ENCODE assay signal across 11 cellular contexts in genomic region chr10:8404721-8405120, GRCh38.
DNase-seq lines count a peak whose midpoint lies in the region; ATAC-seq and TF ChIP-seq lines count a peak whose summit lies in the region.
"Had no signal": no experiment of that assay in that cellular context is flagged by ENCODE, and none has a peak within 500 bp of the region (broad histone marks: within the 10 kb centered on the region; RNA-seq: fewer than 3 reads in every experiment).

No MANE protein-coding gene starts in this region.

- no peak overlapping the region for H3K4me3 ChIP-seq in esophagus muscularis mucosa

- TF ChIP-seq CTCF in type B pancreatic cell (conservative IDR thresholded peaks at IDR 0.05): no peak
- TF ChIP-seq CTCF in esophagus muscularis mucosa (IDR thresholded peaks at IDR 0.05): no peak

- H3K27me3 Mint-ChIP-seq in activated CD4-positive, alpha-beta memory T cell treated with anti-CD3 and anti-CD28 coated beads for 36 hours: no peaks in the 10 kb centered on the region
- H3K27me3 Mint-ChIP-seq in type B pancreatic cell: peaks cover 6% of the 10 kb centered on the region
- H3K27me3 Mint-ChIP-seq: dendritic cell treated with granulocyte-macrophage colony-stimulating factor and Interleukin-4, amounts not matched to agents 40 ng/mL and 50 ng/mL, for 4 days had no signal

- H3K27ac Mint-ChIP-seq in activated CD4-positive, alpha-beta memory T cell treated with anti-CD3 and anti-CD28 coated beads for 36 hours: peak overlapping the region; percentile 64
- peak overlapping the region; percentile 77 for H3K27ac Mint-ChIP-seq in type B pancreatic cell
- H3K27ac Mint-ChIP-seq: dendritic cell treated with granulocyte-macrophage colony-stimulating factor and Interleukin-4, amounts not matched to agents 40 ng/mL and 50 ng/mL, for 4 days had no signal

- WGBS in esophagus muscularis mucosa: 45% methylated on average over 1 of the region's 1 CpG

- peaks cover 0 to 7% (median 0%) of the 10 kb centered on the region in 4 donors for H3K27me3 ChIP-seq in esophagus muscularis mucosa

- peak; percentile 22 for DNase-seq in stimulated activated CD4-positive, alpha-beta T cell treated with anti-CD3 and anti-CD28 coated beads, Interleukin-15, amount 100 ng/mL, for 24 hours
- no peak for DNase-seq in stimulated activated CD4-positive, alpha-beta T cell treated with anti-CD3 and anti-CD28 coated beads, Interleukin-12 subunit alpha, Interleukin-12 subunit beta, amount 100 ng/mL, for 4 hours
- DNase-seq in activated CD4-positive, alpha-beta memory T cell treated with anti-CD3 and anti-CD28 coated beads for 36 hours: peak; percentile 51
- DNase-seq in type B pancreatic cell (ENCODE audit: extremely low spot score, unreplicated experiment) (no peak), esophagus muscularis mucosa (ENCODE audit: extremely low spot score) (no peak), nucleus accumbens (lab: John Stamatoyannopoulos, UW) (no peak), NCI-H1417 treated with DMSO at 0.1 percent for 48 hours (lab: John Stamatoyannopoulos, UW) (no peak)

- H3K4me1 Mint-ChIP-seq in activated CD4-positive, alpha-beta memory T cell treated with anti-CD3 and anti-CD28 coated beads for 36 hours (ENCODE audit: low read depth): peaks cover 79% of the 10 kb centered on the region
- H3K4me1 Mint-ChIP-seq in type B pancreatic cell (ENCODE audit: unreplicated experiment): peaks cover 17% of the 10 kb centered on the region
- H3K4me1 Mint-ChIP-seq: neural crest cell had no signal

- ATAC-seq in HG03108 (IDR thresholded peaks at IDR 0.05; ENCODE audit: unreplicated experiment): peak; percentile 62

- no peak for TF ChIP-seq POLR2A in esophagus muscularis mucosa (IDR thresholded peaks at IDR 0.05; ENCODE audit: low read depth)

- CTCF ChIA-PET in activated CD4-positive, alpha-beta memory T cell treated with anti-CD3 and anti-CD28 coated beads for 36 hours (lab: Charles Lee): no interaction called here

- no peaks in the 10 kb centered on the region for H3K36me3 Mint-ChIP-seq in activated CD4-positive, alpha-beta memory T cell treated with anti-CD3 and anti-CD28 coated beads for 36 hours
- no peaks in the 10 kb centered on the region for H3K36me3 Mint-ChIP-seq in type B pancreatic cell

- no peaks in the 10 kb centered on the region for H3K36me3 ChIP-seq in esophagus muscularis mucosa

- H3K4me1 ChIP-seq in esophagus muscularis mucosa: no peaks in the 10 kb centered on the region

- intact Hi-C loops in activated CD4-positive, alpha-beta memory T cell treated with anti-CD3 and anti-CD28 coated beads for 36 hours (cut with micrococcal nuclease): loop anchor here (2.0 to 10.0 kb wide), 3 partner anchors 44 to 590 kb away; no protein-coding TSS in a partner anchor
- intact Hi-C loops in esophagus muscularis mucosa (cut with DNase I): no loop called here

- no peak overlapping the region for H3K27ac ChIP-seq in esophagus muscularis mucosa (replicated peaks in 1 of 4)

- POLR2A ChIA-PET in activated CD4-positive, alpha-beta memory T cell treated with anti-CD3 and anti-CD28 coated beads for 36 hours (lab: Charles Lee): interaction anchor here (1.3 kb wide), 1 partner anchor 73 kb away, joined by 4 read pairs; no protein-coding TSS in a partner anchor

- H3K4me3 Mint-ChIP-seq in activated CD4-positive, alpha-beta memory T cell treated with anti-CD3 and anti-CD28 coated beads for 36 hours: peak overlapping the region; percentile 65
- H3K4me3 Mint-ChIP-seq in type B pancreatic cell: peak overlapping the region; percentile 53
- H3K4me3 Mint-ChIP-seq: dendritic cell treated with granulocyte-macrophage colony-stimulating factor and Interleukin-4, amounts not matched to agents 40 ng/mL and 50 ng/mL, for 4 days; neural crest cell had no signal

- no peaks in the 10 kb centered on the region for H3K9me3 ChIP-seq in esophagus muscularis mucosa
- H3K9me3 ChIP-seq: Caco-2 had no signal

- no peaks in the 10 kb centered on the region for H3K9me3 Mint-ChIP-seq in activated CD4-positive, alpha-beta memory T cell treated with anti-CD3 and anti-CD28 coated beads for 36 hours
- no peaks in the 10 kb centered on the region for H3K9me3 Mint-ChIP-seq in type B pancreatic cell
- H3K9me3 Mint-ChIP-seq: dendritic cell treated with granulocyte-macrophage colony-stimulating factor and Interleukin-4, amounts not matched to agents 40 ng/mL and 50 ng/mL, for 4 days; neural crest cell had no signal

- no peak for TF ChIP-seq EP300 in esophagus muscularis mucosa (IDR thresholded peaks at IDR 0.05)

Comparison
In these comparisons a context has a peak if more than half of its experiments do, and no peak if none do; other contexts are left out.
1. DNase-seq: peak in stimulated activated CD4-positive, alpha-beta T cell treated with anti-CD3 and anti-CD28 coated beads, Interleukin-15, amount 100 ng/mL, for 24 hours (single experiment) and activated CD4-positive, alpha-beta memory T cell treated with anti-CD3 and anti-CD28 coated beads for 36 hours (single experiment); none in stimulated activated CD4-positive, alpha-beta T cell treated with anti-CD3 and anti-CD28 coated beads, Interleukin-12 subunit alpha, Interleukin-12 subunit beta, amount 100 ng/mL, for 4 hours (single experiment), type B pancreatic cell (single experiment), esophagus muscularis mucosa (single experiment), nucleus accumbens (0 of 56) and NCI-H1417 treated with DMSO at 0.1 percent for 48 hours (single experiment).